ENCODE assay signal across 23 cellular contexts in genomic region chr22:27431896-27432295, GRCh38.
DNase-seq lines count a peak whose midpoint lies in the region; ATAC-seq, FAIRE-seq and TF ChIP-seq lines count a peak whose summit lies in the region.
"Had no signal": no experiment of that assay in that cellular context is flagged by ENCODE, and none has a peak within 500 bp of the region (broad histone marks: within the 10 kb centered on the region; RNA-seq: fewer than 3 reads in every experiment).

No MANE protein-coding gene starts in this region.

- DNase-seq in AG10803 (ENCODE audit: low read depth) (peak; percentile 31), IMR-90 (peak; percentile 4), bronchial epithelial cell (ENCODE audit: low read depth) (no peak), fibroblast of the aortic adventitia (ENCODE audit: low read depth) (peak; percentile 13), esophagus muscularis mucosa (ENCODE audit: extremely low spot score) (no peak), natural killer cell (no peak), NCI-H524 (lab: John Stamatoyannopoulos, UW) (no peak)
- DNase-seq: Calu3; CD8-positive, alpha-beta memory T cell; DMS53; GDM1; H9; Kasumi-1; NCI-H1092; NCI-H1436 treated with DMSO at 0.1 percent for 48 hours; NCI-H1930; NCI-H510A treated with DMSO at 0.1 percent for 48 hours; NCI-H774; NK-92 treated with Interleukin-12 subunit alpha and Interleukin-12 subunit beta, amount 100 ng/mL, for 24 hours; SIG-M5 had no signal

- H2BK20ac ChIP-seq in IMR-90 (ENCODE audit: low read depth, low read length) = no peak overlapping the region

- H3K4me1 Mint-ChIP-seq in natural killer cell = no peaks in the 10 kb centered on the region
- H3K4me1 Mint-ChIP-seq: CD8-positive, alpha-beta memory T cell had no signal

- no peaks in the 10 kb centered on the region for H3K9me1 ChIP-seq in IMR-90 (ENCODE audit: insufficient read depth, low read length)

- no peak overlapping the region for H4K8ac ChIP-seq in IMR-90 (ENCODE audit: low read depth in 2 of 2, low read length in 2 of 2)

- no peak overlapping the region for H3K14ac ChIP-seq in IMR-90 (replicated peaks; ENCODE audit: low read depth, low read length)

- H3K4me1 ChIP-seq in IMR-90 (ENCODE audit: control insufficient read depth, insufficient read depth, low read length) = peaks cover 2% of the 10 kb centered on the region; the same call in 1 of the 2 replicates
- H3K4me1 ChIP-seq in esophagus muscularis mucosa = peaks cover 0 to 11% (median 2%) of the 10 kb centered on the region in 4 donors

- H3K18ac ChIP-seq in IMR-90 (ENCODE audit: low read depth, low read length) = no peak overlapping the region

- dilution Hi-C loops in IMR-90 (cut with HindIII; ENCODE audit: low sequenced_read_pairs, unreplicated experiment) = no loop called here

- H3K36me3 Mint-ChIP-seq in natural killer cell = no peaks in the 10 kb centered on the region
- H3K36me3 Mint-ChIP-seq: CD8-positive, alpha-beta memory T cell had no signal

- H2BK5ac ChIP-seq in IMR-90 (ENCODE audit: low read depth, low read length, poor library complexity, severe bottlenecking) = no peak overlapping the region

- H3K9ac ChIP-seq in IMR-90 (ENCODE audit: low read depth, low read length) = no peak overlapping the region

- no peak overlapping the region for H2AFZ ChIP-seq in IMR-90 (replicated peaks; ENCODE audit: low read length, poor library complexity)

- H3K27me3 ChIP-seq in IMR-90 (ENCODE audit: control insufficient read depth, insufficient read depth, low read length) (peaks cover 31% of the 10 kb centered on the region), bronchial epithelial cell (ENCODE audit: control insufficient read depth, insufficient read depth, low read length) (no peaks in the 10 kb centered on the region), esophagus muscularis mucosa (no peaks in the 10 kb centered on the region)

- H4K20me1 ChIP-seq in IMR-90 (ENCODE audit: insufficient read depth, low read length) = no peaks in the 10 kb centered on the region

- TF ChIP-seq EP300 in esophagus muscularis mucosa (IDR thresholded peaks at IDR 0.05) = no peak

- H2BK15ac ChIP-seq in IMR-90 (ENCODE audit: low read depth, low read length) = no peak overlapping the region

- no peak overlapping the region for H4K91ac ChIP-seq in IMR-90 (ENCODE audit: insufficient read depth, low read depth, low read length)

- no CpG with 5 or more reads among the region's 4 CpGs for WGBS in IMR-90 (ENCODE audit: extremely low coverage in 2 of 2, insufficient read length in 1 of 2), 2 experiments
- 83% methylated on average over 4 of the region's 4 CpGs for WGBS in esophagus muscularis mucosa

- H3K4me3 Mint-ChIP-seq in natural killer cell = no peak overlapping the region
- H3K4me3 Mint-ChIP-seq: CD8-positive, alpha-beta memory T cell; H9 had no signal

- in situ Hi-C loops in IMR-90 (cut with MboI; ENCODE audit: low sequenced_read_pairs) = no loop called here

- peaks cover 2 to 3% of the 10 kb centered on the region in 2 donors for H3K9me3 Mint-ChIP-seq in natural killer cell

- no peak overlapping the region for H3K27ac Mint-ChIP-seq in natural killer cell
- H3K27ac Mint-ChIP-seq: CD8-positive, alpha-beta memory T cell had no signal

- BruUV-seq in IMR-90 (replicated peaks; lab: Mats Ljungman, UMichigan) = no TSS peak

- POLR2A ChIA-PET in IMR-90 (lab: Charles Lee; ENCODE audit: unreplicated experiment) = no interaction called here

- H3K4me2 ChIP-seq in IMR-90 (ENCODE audit: low read depth, low read length) = no peak overlapping the region

- no peaks in the 10 kb centered on the region for H3K79me1 ChIP-seq in IMR-90 (ENCODE audit: low read depth in 1 of 2, low read length in 2 of 2)

- TF ChIP-seq CTCF in AG10803 (conservative IDR thresholded peaks at IDR 0.05; ENCODE audit: low read length) = no peak
- TF ChIP-seq CTCF in IMR-90 (conservative IDR thresholded peaks at IDR 0.05; ENCODE audit: low read depth, low read length) = no peak
- no peak for TF ChIP-seq CTCF in bronchial epithelial cell (IDR thresholded peaks at IDR 0.05; ENCODE audit: insufficient read depth, low read length, severe bottlenecking)
- TF ChIP-seq CTCF in fibroblast of the aortic adventitia (IDR thresholded peaks at IDR 0.05; ENCODE audit: insufficient read depth, low read length) = no peak
- TF ChIP-seq CTCF in esophagus muscularis mucosa (IDR thresholded peaks at IDR 0.05) = no peak
- TF ChIP-seq CTCF in natural killer cell (IDR thresholded peaks at IDR 0.05) = no peak

- no peak overlapping the region for H2AK5ac ChIP-seq in IMR-90 (ENCODE audit: low read depth, low read length)

- CTCF ChIA-PET in IMR-90 (lab: Yijun Ruan, JAX) = no interaction called here

- H3K27me3 Mint-ChIP-seq in natural killer cell (ENCODE audit: low read depth in 2 of 2) = peaks cover 8 to 15% of the 10 kb centered on the region in 2 donors

- no peak for TF ChIP-seq POLR2A in IMR-90 (IDR thresholded peaks at IDR 0.05; ENCODE audit: low read depth, low read length)
- TF ChIP-seq POLR2A in esophagus muscularis mucosa (IDR thresholded peaks at IDR 0.05; ENCODE audit: low read depth) = no peak

- H3K4me3 ChIP-seq in AG10803 (ENCODE audit: low read length) (no peak overlapping the region), IMR-90 (ENCODE audit: insufficient read depth, low read depth, low read length) (no peak overlapping the region), bronchial epithelial cell (ENCODE audit: low read depth, low read length) (no peak overlapping the region), fibroblast of the aortic adventitia (ENCODE audit: low read depth, low read length) (no peak overlapping the region), esophagus muscularis mucosa (no peak overlapping the region)

- ATAC-seq in IMR-90 (ENCODE audit: low read depth) = no peak
- no peak for ATAC-seq in natural killer cell
- ATAC-seq in GM19452 (IDR thresholded peaks at IDR 0.05; ENCODE audit: unreplicated experiment) = no peak
- ATAC-seq: SK-N-SH treated with all-trans-retinoic acid at 6 μM for 48 hours had no signal

- no peak overlapping the region for H2AK9ac ChIP-seq in IMR-90 (replicated peaks; ENCODE audit: low read depth, low read length, poor library complexity)

- H3K56ac ChIP-seq in IMR-90 (ENCODE audit: extremely low read depth, insufficient read depth, low read length) = no peak overlapping the region

- FAIRE-seq in bronchial epithelial cell (lab: Jason Lieb, UNC) = peak; percentile 52

- H3K4ac ChIP-seq in IMR-90 (ENCODE audit: low read depth, low read length) = no peak overlapping the region

- no peak overlapping the region for H2BK120ac ChIP-seq in IMR-90 (ENCODE audit: low read depth, low read length)

- H3K23ac ChIP-seq in IMR-90 (ENCODE audit: low read depth, low read length) = no peak overlapping the region

- no peak overlapping the region for H3K27ac ChIP-seq in IMR-90 (ENCODE audit: insufficient read depth, low read length)
- H3K27ac ChIP-seq in esophagus muscularis mucosa (replicated peaks in 1 of 4) = no peak overlapping the region
- H3K27ac ChIP-seq: C4-2B had no signal

- intact Hi-C loops in IMR-90 (cut with micrococcal nuclease) = no loop called here
- intact Hi-C loops in esophagus muscularis mucosa (cut with DNase I) = no loop called here
- intact Hi-C loops in natural killer cell (cut with micrococcal nuclease) = no loop called here

- H3K9me3 ChIP-seq in IMR-90 (ENCODE audit: control insufficient read depth, insufficient read depth, low read length) (peaks cover 18% of the 10 kb centered on the region), esophagus muscularis mucosa (peaks cover 0 to 25% (median 8%) of the 10 kb centered on the region in 4 donors)

- H3K36me3 ChIP-seq in IMR-90 (ENCODE audit: control insufficient read depth, insufficient read depth, low read length) (no peaks in the 10 kb centered on the region), bronchial epithelial cell (ENCODE audit: control insufficient read depth, insufficient read depth, low read length) (no peaks in the 10 kb centered on the region), esophagus muscularis mucosa (no peaks in the 10 kb centered on the region)

- TF ChIP-seq RAD21 in IMR-90 (IDR thresholded peaks at IDR 0.05; ENCODE audit: low read length) = no peak

- no peak overlapping the region for H4K5ac ChIP-seq in IMR-90 (ENCODE audit: low read depth, low read length)

TF ChIP-seq in IMR-90, 13 proteins besides CTCF, POLR2A, EP300 and RAD21:
- TF ChIP-seq MAFK (IDR thresholded peaks at IDR 0.05; ENCODE audit: low read depth, low read length) (no peak), BHLHE40 (IDR thresholded peaks at IDR 0.05; ENCODE audit: low read depth, low read length) (no peak), MAZ (IDR thresholded peaks at IDR 0.05; ENCODE audit: borderline replicate concordance, low read depth, low read length) (no peak)

Comparison
In these comparisons a context has a peak if more than half of its experiments do, and no peak if none do; other contexts are left out.
1. DNase-seq: peak in AG10803 (single experiment), IMR-90 (single experiment) and fibroblast of the aortic adventitia (single experiment); none in bronchial epithelial cell (single experiment), esophagus muscularis mucosa (single experiment), natural killer cell (single experiment) and NCI-H524 (0 of 2).